19 cellular contexts compared by ENCODE assay signal in the genomic region with DNA sequence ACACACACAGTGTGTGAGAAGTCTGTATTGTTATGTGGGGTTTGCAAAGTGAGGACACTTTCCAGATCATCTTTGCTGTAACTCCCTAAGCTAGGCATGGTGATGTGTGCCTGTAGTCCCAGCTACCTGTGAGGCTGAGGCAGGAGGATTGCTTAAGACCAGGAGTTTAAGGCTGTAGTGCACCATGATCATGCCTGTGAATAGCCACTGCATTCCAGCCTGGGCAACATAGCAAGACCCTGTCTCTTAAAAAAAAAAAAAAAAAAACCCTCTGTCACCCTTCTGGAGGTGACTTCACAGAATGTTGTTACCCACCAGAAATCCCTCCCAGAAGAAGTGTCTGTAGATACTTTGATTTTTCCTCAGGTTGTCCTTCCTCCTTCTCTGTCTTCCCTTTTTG. TPM values are rescaled to one million over a fixed set of nuclear protein-coding genes. Genes with fewer than 3 reads are reported as not detected.
"Had no signal": no experiment of that assay in that cellular context is flagged by ENCODE, and none has a peak within 500 bp of the region (broad histone marks: within the 10 kb centered on the region; RNA-seq: fewer than 3 reads in every experiment).

No MANE protein-coding gene starts in this region.

- H3K27me3 ChIP-seq: esophagus squamous epithelium, foreskin keratinocyte, ovary, right atrium auricular region, sigmoid colon, suprapubic skin, thyroid gland, uterus had no signal

- H3K4me3 Mint-ChIP-seq: effector memory CD8-positive, alpha-beta T cell; immature natural killer cell; natural killer cell; neural crest cell; type B pancreatic cell had no signal

- FAIRE-seq: keratinocyte had no signal

- H3K27me3 Mint-ChIP-seq: effector memory CD8-positive, alpha-beta T cell had no signal

- H3K9me3 ChIP-seq: esophagus squamous epithelium, ovary, right atrium auricular region, sigmoid colon, suprapubic skin, thyroid gland, uterus had no signal

- H3K36me3 ChIP-seq: esophagus squamous epithelium, ovary, right atrium auricular region, sigmoid colon, suprapubic skin, thyroid gland, uterus had no signal

- H3K9me3 Mint-ChIP-seq: immature natural killer cell, natural killer cell, neural crest cell, type B pancreatic cell had no signal

- H3K4me1 ChIP-seq: thyroid gland, uterus had no signal

- H3K36me3 Mint-ChIP-seq: natural killer cell, type B pancreatic cell had no signal

- H3K27ac Mint-ChIP-seq: type B pancreatic cell had no signal

- H3K4me3 ChIP-seq: esophagus squamous epithelium, ovary, right atrium auricular region, sigmoid colon, skin epidermis, suprapubic skin, thyroid gland, uterus had no signal

- H3K27ac ChIP-seq: esophagus squamous epithelium, foreskin keratinocyte, ovary, right atrium auricular region, sigmoid colon, skin epidermis, suprapubic skin, thyroid gland, uterus had no signal

- DNase-seq: effector memory CD8-positive, alpha-beta T cell; esophagus squamous epithelium; foreskin keratinocyte; immature natural killer cell; left ventricle myocardium superior; mesendoderm; natural killer cell; nucleus accumbens; ovary; sigmoid colon; stimulated activated naive CD8-positive, alpha-beta T cell treated with anti-CD3 and anti-CD28 coated beads, Interleukin-15, Interleukin-2, amounts not matched to agents 100 U/mL and 50 U/mL, for 24 hours; thyroid gland; uterus had no signal

- ATAC-seq: effector memory CD8-positive, alpha-beta T cell; foreskin keratinocyte; left ventricle myocardium superior; natural killer cell; stimulated activated naive CD8-positive, alpha-beta T cell treated with anti-CD3 and anti-CD28 coated beads, Interleukin-15, Interleukin-2, amounts not matched to agents 100 U/mL and 50 U/mL, for 24 hours had no signal

RNA-seq across cellular contexts. Expression of a gene that starts 14.9 kb away (rescaled TPM):
- total RNA-seq: foreskin keratinocyte had no signal
